ENCODE assay signal across 22 cellular contexts in genomic region chr1:177849130-177849529, GRCh38.
DNase-seq lines count a peak whose midpoint lies in the region; ATAC-seq, FAIRE-seq and TF ChIP-seq lines count a peak whose summit lies in the region.
"Had no signal": no experiment of that assay in that cellular context is flagged by ENCODE, and none has a peak within 500 bp of the region (broad histone marks: within the 10 kb centered on the region; RNA-seq: fewer than 3 reads in every experiment).

No MANE protein-coding gene starts in this region.

- intact Hi-C loops in GM12878 (cut with micrococcal nuclease; ENCODE audit: unreplicated experiment) = no loop called here

- H3K79me2 ChIP-seq in GM12878 (ENCODE audit: control insufficient read depth, insufficient read depth, low read length) = no peaks in the 10 kb centered on the region

- no peak for TF ChIP-seq CTCF in GM12878 (IDR thresholded peaks at IDR 0.05 in 2 of 3, conservative IDR thresholded peaks at IDR 0.05 in 1 of 3; ENCODE audit: control insufficient read depth in 2 of 3, extremely low read depth in 1 of 3, insufficient read depth in 1 of 3, low read depth in 3 of 3, low read length in 3 of 3)

- no peaks in the 10 kb centered on the region for H3K27me3 ChIP-seq in GM12878 (replicated peaks in 1 of 2; ENCODE audit: control insufficient read depth in 2 of 2, insufficient read depth in 2 of 2, low read length in 1 of 2)
- H3K27me3 ChIP-seq: heart right ventricle had no signal

- H4K20me1 ChIP-seq in GM12878 (ENCODE audit: control insufficient read depth, insufficient read depth) = no peaks in the 10 kb centered on the region

- no peaks in the 10 kb centered on the region for H3K36me3 ChIP-seq in GM12878 (ENCODE audit: control insufficient read depth in 2 of 2, insufficient read depth in 2 of 2, low read length in 1 of 2)
- H3K36me3 ChIP-seq: heart right ventricle had no signal

- SMC1A ChIA-PET in GM12878 (lab: Charles Lee; ENCODE audit: uncharacterized antibody, unreplicated experiment) = interaction anchor here (0.8 to 7.6 kb wide), 13 partner anchors 8 to 175 kb away, joined by 3 to 107 read pairs (median 7); no protein-coding TSS in a partner anchor

- RAD21 ChIA-PET in GM12878 (lab: Charles Lee; ENCODE audit: unreplicated experiment) = interaction anchor here (0.8 to 4.4 kb wide), 7 partner anchors 8 to 65 kb away, joined by 3 to 30 read pairs (median 5); no protein-coding TSS in a partner anchor

- FAIRE-seq in GM12878 (lab: Jason Lieb, UNC) = no peak
- FAIRE-seq: GM19239, islet of Langerhans had no signal

- no peaks in the 10 kb centered on the region for H3K4me1 ChIP-seq in GM12878 (ENCODE audit: control insufficient read depth, insufficient read depth, low read length)
- H3K4me1 ChIP-seq: Caco-2, heart right ventricle had no signal

- no peak overlapping the region for H3K4me3 ChIP-seq in GM12878
- H3K4me3 ChIP-seq: heart right ventricle had no signal

- CTCF ChIA-PET in GM12878 (lab: Yijun Ruan, JAX) = no interaction called here

- ATAC-seq in GM18511 (IDR thresholded peaks at IDR 0.05; ENCODE audit: unreplicated experiment) = peak; percentile 35
- peak; percentile 71 for ATAC-seq in GM12878
- no peak for ATAC-seq in HG03521 (IDR thresholded peaks at IDR 0.05; ENCODE audit: unreplicated experiment)
- no peak for ATAC-seq in HG03280 (IDR thresholded peaks at IDR 0.05; ENCODE audit: unreplicated experiment)
- no peak for ATAC-seq in GM18909 (IDR thresholded peaks at IDR 0.05; ENCODE audit: poor library complexity, unreplicated experiment)
- ATAC-seq: esophagus mucosa; PC-3; stimulated activated naive CD8-positive, alpha-beta T cell treated with anti-CD3 and anti-CD28 coated beads, Interleukin-15, amount 100 ng/mL, for 72 hours had no signal

- BruUV-seq in GM12878 (replicated peaks; lab: Mats Ljungman, UMichigan) = no TSS peak

- in situ Hi-C loops in GM12878 (cut with MboI) = no loop called here

- POLR2A ChIA-PET in GM12878 (lab: Charles Lee) = interaction anchor here (1.1 to 2.5 kb wide), 5 partner anchors 8 to 56 kb away, joined by 3 to 10 read pairs (median 4); no protein-coding TSS in a partner anchor

- H2AFZ ChIP-seq in GM12878 (ENCODE audit: control insufficient read depth, low read depth, low read length) = no peak overlapping the region

- peak; percentile 3 for DNase-seq in M059J (ENCODE audit: low read depth)
- no peak for DNase-seq in GM12878 (ENCODE audit: low read depth, low spot score)
- peak; percentile 94 for DNase-seq in myocyte (ENCODE audit: low read depth)
- no peak for DNase-seq in stimulated activated CD4-positive, alpha-beta T cell treated with anti-CD3 and anti-CD28 coated beads, Interleukin-1b, Interleukin-23, amount 100 ng/mL, for 48 hours
- DNase-seq: activated CD4-positive, alpha-beta T cell treated with anti-CD3 and anti-CD28 coated beads, Interleukin-2, amount 50 U/mL, for 1 hour; activated CD8-positive, alpha-beta memory T cell treated with anti-CD3 and anti-CD28 coated beads, Interleukin-2, amount 50 U/mL, for 4 hours; Caco-2; caudate nucleus; heart right ventricle; NCI-H526; stimulated activated naive CD8-positive, alpha-beta T cell treated with anti-CD3 and anti-CD28 coated beads, Interleukin-15, amount 100 ng/mL, for 72 hours; trophoblast cell had no signal

- TF ChIP-seq RAD21 in GM12878 (IDR thresholded peaks at IDR 0.05; ENCODE audit: insufficient read depth, low read depth, low read length) = no peak

- TF ChIP-seq POLR2A in GM12878 (IDR thresholded peaks at IDR 0.05; ENCODE audit: low read depth, low read length) = no peak

- H3K9ac ChIP-seq in GM12878 (ENCODE audit: control insufficient read depth, insufficient read depth, low read length) = no peak overlapping the region

- H3K27ac ChIP-seq in GM12878 (ENCODE audit: control insufficient read depth, insufficient read depth) = no peak overlapping the region
- H3K27ac ChIP-seq: heart right ventricle, HL-60, VCaP had no signal

- H3K4me2 ChIP-seq in GM12878 (ENCODE audit: control insufficient read depth, insufficient read depth) = no peak overlapping the region

- TF ChIP-seq EP300 in GM12878 (IDR thresholded peaks at IDR 0.05; ENCODE audit: borderline replicate concordance in 1 of 2, control insufficient read depth in 1 of 2, low read depth in 2 of 2, low read length in 2 of 2) = no peak

- no peaks in the 10 kb centered on the region for H3K9me3 ChIP-seq in GM12878 (replicated peaks; ENCODE audit: control insufficient read depth, insufficient read depth, low read length)
- H3K9me3 ChIP-seq: Caco-2, heart right ventricle had no signal

TF ChIP-seq in GM12878, 131 proteins besides CTCF, POLR2A, EP300 and RAD21:
- no peak for TF ChIP-seq NR2C1 (IDR thresholded peaks at IDR 0.05)
- no peak for TF ChIP-seq MTA2 (IDR thresholded peaks at IDR 0.05; ENCODE audit: low read depth)
- no peak for TF ChIP-seq CBFB (IDR thresholded peaks at IDR 0.05; ENCODE audit: low read depth)
- TF ChIP-seq SREBF2 (IDR thresholded peaks at IDR 0.05; ENCODE audit: low read length) = no peak
- 0 out of 2 replicates have a peak, but pooled peaks have one; percentile 28 for TF ChIP-seq RFX5 (IDR thresholded peaks at IDR 0.05; ENCODE audit: low read depth, low read length)
- peak in 1 of 2 experiments; percentile 10; a peak in 1 of 4 replicates for TF ChIP-seq BHLHE40 (IDR thresholded peaks at IDR 0.05; ENCODE audit: borderline replicate concordance in 1 of 2, low read depth in 2 of 2, low read length in 1 of 2)
- TF ChIP-seq ETV6 (conservative IDR thresholded peaks at IDR 0.05 in 1 of 2, IDR thresholded peaks at IDR 0.05 in 1 of 2; ENCODE audit: borderline replicate concordance in 1 of 2, low read depth in 1 of 2) = no peak
- no peak for TF ChIP-seq KLF5 (IDR thresholded peaks at IDR 0.05; ENCODE audit: partially characterized antibody)
- TF ChIP-seq STAT3 (IDR thresholded peaks at IDR 0.05; ENCODE audit: low read depth, low read length) = no peak
- no peak for TF ChIP-seq ZBTB4 (CRISPR knock-in tag; IDR thresholded peaks at IDR 0.05)
- TF ChIP-seq USF1 (IDR thresholded peaks at IDR 0.05; ENCODE audit: borderline replicate concordance, extremely low read length, insufficient read depth, low read depth, low read length) = no peak
- no peak for TF ChIP-seq ZNF274 (IDR thresholded peaks at IDR 0.05; ENCODE audit: insufficient read depth, insufficient read length)
- TF ChIP-seq FOXK2 (IDR thresholded peaks at IDR 0.05) = no peak
- no peak for TF ChIP-seq IKZF2 (IDR thresholded peaks at IDR 0.05)
- no peak for TF ChIP-seq BCL11A (IDR thresholded peaks at IDR 0.05; ENCODE audit: low read depth, low read length)
- no peak for TF ChIP-seq RELB (IDR thresholded peaks at IDR 0.05; ENCODE audit: low read depth)

Comparison
In these comparisons a context has a peak if more than half of its experiments do, and no peak if none do; other contexts are left out.
1. ATAC-seq: peak in GM18511 (single experiment) and GM12878 (single experiment); none in HG03521 (single experiment), HG03280 (single experiment) and GM18909 (single experiment).
2. DNase-seq: peak in M059J (single experiment) and myocyte (single experiment); none in GM12878 (single experiment) and stimulated activated CD4-positive, alpha-beta T cell treated with anti-CD3 and anti-CD28 coated beads, Interleukin-1b, Interleukin-23, amount 100 ng/mL, for 48 hours (single experiment).